8 cellular contexts compared by ENCODE assay signal in the genomic region with DNA sequence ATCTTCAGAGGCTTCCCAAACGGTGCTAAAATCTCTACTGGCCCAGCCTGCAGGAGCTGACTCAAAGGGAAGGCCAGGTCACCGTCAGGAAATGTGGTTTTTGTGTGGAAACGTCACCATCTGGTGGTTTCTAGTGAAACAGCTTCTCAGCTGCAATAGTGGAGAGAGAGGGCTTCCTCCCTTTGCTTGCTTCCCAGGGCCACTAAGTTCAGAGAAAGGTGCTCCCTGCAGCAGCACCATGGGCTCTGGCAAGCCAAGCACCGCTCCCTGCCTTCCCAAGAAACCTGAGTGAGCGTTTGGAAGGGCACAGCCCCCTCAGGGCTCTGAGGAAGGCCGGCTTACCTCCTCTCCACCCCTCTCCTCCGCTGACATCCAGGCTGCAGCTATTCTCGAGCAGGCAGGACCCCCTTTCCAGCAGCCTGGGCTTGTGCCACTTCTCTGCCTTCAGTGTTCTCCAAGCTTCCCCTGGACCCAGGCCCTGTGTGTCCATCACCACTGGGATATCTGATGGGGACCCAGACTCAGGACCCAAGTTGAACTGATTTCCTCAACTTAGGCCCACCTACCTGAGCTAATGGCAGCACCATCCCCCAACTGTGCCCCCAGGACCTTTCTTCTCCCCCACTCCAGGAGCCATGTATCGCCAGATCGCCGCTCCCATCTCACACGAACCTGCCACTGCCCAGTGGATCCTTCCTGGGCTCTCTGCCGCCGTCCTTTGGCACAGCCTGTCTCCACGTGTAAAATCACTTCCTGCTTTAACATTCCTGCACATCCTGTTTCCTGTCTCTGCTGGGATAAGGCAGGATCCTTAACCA. TPM values are rescaled to one million over a fixed set of nuclear protein-coding genes. Genes with fewer than 3 reads are reported as not detected.
DNase-seq lines count a peak whose midpoint lies in the region; ATAC-seq and FAIRE-seq lines count a peak whose summit lies in the region.

No MANE protein-coding gene starts in this region.

- peaks cover 4% of the 10 kb centered on the region for H3K4me1 Mint-ChIP-seq in activated CD4-positive, alpha-beta T cell treated with anti-CD3 and anti-CD28 coated beads, Interleukin-2, amount 10 ng/mL, durations not matched to agents 24 days and 14 days
- H3K4me1 Mint-ChIP-seq in stimulated activated memory B cell treated with anti-CD40 and anti-IgM and Interleukin-4, amounts not matched to agents 10 μg/mL and 1 μg/mL and 100 μg/mL, for 72 hours: no peaks in the 10 kb centered on the region

- H3K36me3 Mint-ChIP-seq in activated CD4-positive, alpha-beta T cell treated with anti-CD3 and anti-CD28 coated beads, Interleukin-2, amount 10 ng/mL, durations not matched to agents 24 days and 14 days (ENCODE audit: low read depth): no peaks in the 10 kb centered on the region
- no peaks in the 10 kb centered on the region for H3K36me3 Mint-ChIP-seq in stimulated activated memory B cell treated with anti-CD40 and anti-IgM and Interleukin-4, amounts not matched to agents 10 μg/mL and 1 μg/mL and 100 μg/mL, for 72 hours

- H3K27ac Mint-ChIP-seq in activated CD4-positive, alpha-beta T cell treated with anti-CD3 and anti-CD28 coated beads, Interleukin-2, amount 10 ng/mL, durations not matched to agents 24 days and 14 days: peak overlapping the region; percentile 55
- H3K27ac Mint-ChIP-seq in stimulated activated memory B cell treated with anti-CD40 and anti-IgM and Interleukin-4, amounts not matched to agents 10 μg/mL and 1 μg/mL and 100 μg/mL, for 72 hours: no peak overlapping the region

- intact Hi-C loops in activated CD4-positive, alpha-beta T cell treated with anti-CD3 and anti-CD28 coated beads, Interleukin-2, amount 10 ng/mL, durations not matched to agents 24 days and 14 days (cut with micrococcal nuclease): loop anchor here (1.0 to 2.0 kb wide), 2 partner anchors 701 to 753 kb away; no protein-coding TSS in a partner anchor
- intact Hi-C loops in posterior cingulate gyrus (cut with DNase I): loop anchor here (1.0 to 2.0 kb wide), 2 partner anchors 701 to 757 kb away; no protein-coding TSS in a partner anchor

- no peaks in the 10 kb centered on the region for H3K27me3 Mint-ChIP-seq in activated CD4-positive, alpha-beta T cell treated with anti-CD3 and anti-CD28 coated beads, Interleukin-2, amount 10 ng/mL, durations not matched to agents 24 days and 14 days
- H3K27me3 Mint-ChIP-seq in stimulated activated memory B cell treated with anti-CD40 and anti-IgM and Interleukin-4, amounts not matched to agents 10 μg/mL and 1 μg/mL and 100 μg/mL, for 72 hours: peaks cover 21% of the 10 kb centered on the region

- FAIRE-seq in GM18507 (lab: Jason Lieb, UNC) (peak; percentile 77), frontal cortex (lab: Jason Lieb, UNC) (no peak)

- H3K4me3 Mint-ChIP-seq in activated CD4-positive, alpha-beta T cell treated with anti-CD3 and anti-CD28 coated beads, Interleukin-2, amount 10 ng/mL, durations not matched to agents 24 days and 14 days: no peak overlapping the region
- no peak overlapping the region for H3K4me3 Mint-ChIP-seq in stimulated activated memory B cell treated with anti-CD40 and anti-IgM and Interleukin-4, amounts not matched to agents 10 μg/mL and 1 μg/mL and 100 μg/mL, for 72 hours

- ATAC-seq in HG02852 (IDR thresholded peaks at IDR 0.05; ENCODE audit: unreplicated experiment): peak; percentile 95
- ATAC-seq in stimulated activated memory B cell treated with anti-CD40 and anti-IgM and Interleukin-4, amounts not matched to agents 10 μg/mL and 1 μg/mL and 100 μg/mL, for 72 hours: no peak

- no peaks in the 10 kb centered on the region for H3K9me3 Mint-ChIP-seq in activated CD4-positive, alpha-beta T cell treated with anti-CD3 and anti-CD28 coated beads, Interleukin-2, amount 10 ng/mL, durations not matched to agents 24 days and 14 days
- peaks cover 8% of the 10 kb centered on the region for H3K9me3 Mint-ChIP-seq in stimulated activated memory B cell treated with anti-CD40 and anti-IgM and Interleukin-4, amounts not matched to agents 10 μg/mL and 1 μg/mL and 100 μg/mL, for 72 hours

- peak; percentile 20 for DNase-seq in COLO668 (lab: John Stamatoyannopoulos, UW; ENCODE audit: unreplicated experiment)
- DNase-seq in GM18507 (ENCODE audit: extremely low spot score, insufficient read length, low read depth): peak; percentile 42
- peak; percentile 80 for DNase-seq in NCI-H1105 treated with DMSO at 0.1 percent for 48 hours (lab: John Stamatoyannopoulos, UW)
- peak; percentile 89 for DNase-seq in activated CD4-positive, alpha-beta T cell treated with anti-CD3 and anti-CD28 coated beads, Interleukin-2, amount 10 ng/mL, durations not matched to agents 24 days and 14 days
- peak; percentile 67 to 77 for DNase-seq in frontal cortex (ENCODE audit: low spot score in 2 of 2)
- peak in 6 of 10 donors; percentile 40 to 91 (median 62) for DNase-seq in posterior cingulate gyrus

RNA-seq across cellular contexts. Expression of a gene that starts 9.8 kb away (rescaled TPM):
- total RNA-seq in activated CD4-positive, alpha-beta T cell treated with anti-CD3 and anti-CD28 coated beads, Interleukin-2, amount 10 ng/mL, durations not matched to agents 24 days and 14 days: not detected in 2 replicates
- total RNA-seq in frontal cortex: not detected

Comparison
In these comparisons a context has a peak if more than half of its experiments do, and no peak if none do; other contexts are left out.
1. DNase-seq: peak in every context shown above with its lines; median percentile 89 in activated CD4-positive, alpha-beta T cell treated with anti-CD3 and anti-CD28 coated beads, Interleukin-2, amount 10 ng/mL, durations not matched to agents 24 days and 14 days; 80 in NCI-H1105 treated with DMSO at 0.1 percent for 48 hours; 72 in frontal cortex; 62 in posterior cingulate gyrus; 42 in GM18507; 20 in COLO668.